ENCODE assay signal across 1 cellular context in the genomic region with DNA sequence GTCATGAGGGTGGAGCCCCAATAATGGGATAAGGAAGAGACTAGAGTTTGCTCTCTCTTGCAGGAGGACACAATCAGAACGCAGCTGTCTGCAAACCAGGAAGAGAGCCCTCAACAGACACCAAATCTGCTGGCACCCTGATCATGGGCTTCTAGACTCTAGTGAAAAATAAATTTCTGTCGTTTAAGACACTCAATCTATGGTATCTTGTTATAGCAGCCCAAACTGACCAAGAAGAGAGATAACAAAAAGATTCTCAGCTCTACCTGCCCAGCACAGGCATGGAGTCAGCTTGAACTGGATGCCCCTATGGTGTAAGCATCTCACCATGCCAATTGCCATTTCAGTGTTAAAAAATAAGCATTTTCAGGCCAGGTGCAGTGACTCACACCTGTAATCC.
TF ChIP-seq lines count a peak whose summit lies in the region.

No MANE protein-coding gene starts in this region.

TF ChIP-seq in GM23338, 12 proteins besides CTCF, POLR2A, EP300 and RAD21 (continued from another document):
- TF ChIP-seq REST (IDR thresholded peaks at IDR 0.05; ENCODE audit: unreplicated experiment) (no peak), NANOG (IDR thresholded peaks at IDR 0.05; ENCODE audit: borderline replicate concordance) (no peak)
- TF ChIP-seq, protein P1, sequence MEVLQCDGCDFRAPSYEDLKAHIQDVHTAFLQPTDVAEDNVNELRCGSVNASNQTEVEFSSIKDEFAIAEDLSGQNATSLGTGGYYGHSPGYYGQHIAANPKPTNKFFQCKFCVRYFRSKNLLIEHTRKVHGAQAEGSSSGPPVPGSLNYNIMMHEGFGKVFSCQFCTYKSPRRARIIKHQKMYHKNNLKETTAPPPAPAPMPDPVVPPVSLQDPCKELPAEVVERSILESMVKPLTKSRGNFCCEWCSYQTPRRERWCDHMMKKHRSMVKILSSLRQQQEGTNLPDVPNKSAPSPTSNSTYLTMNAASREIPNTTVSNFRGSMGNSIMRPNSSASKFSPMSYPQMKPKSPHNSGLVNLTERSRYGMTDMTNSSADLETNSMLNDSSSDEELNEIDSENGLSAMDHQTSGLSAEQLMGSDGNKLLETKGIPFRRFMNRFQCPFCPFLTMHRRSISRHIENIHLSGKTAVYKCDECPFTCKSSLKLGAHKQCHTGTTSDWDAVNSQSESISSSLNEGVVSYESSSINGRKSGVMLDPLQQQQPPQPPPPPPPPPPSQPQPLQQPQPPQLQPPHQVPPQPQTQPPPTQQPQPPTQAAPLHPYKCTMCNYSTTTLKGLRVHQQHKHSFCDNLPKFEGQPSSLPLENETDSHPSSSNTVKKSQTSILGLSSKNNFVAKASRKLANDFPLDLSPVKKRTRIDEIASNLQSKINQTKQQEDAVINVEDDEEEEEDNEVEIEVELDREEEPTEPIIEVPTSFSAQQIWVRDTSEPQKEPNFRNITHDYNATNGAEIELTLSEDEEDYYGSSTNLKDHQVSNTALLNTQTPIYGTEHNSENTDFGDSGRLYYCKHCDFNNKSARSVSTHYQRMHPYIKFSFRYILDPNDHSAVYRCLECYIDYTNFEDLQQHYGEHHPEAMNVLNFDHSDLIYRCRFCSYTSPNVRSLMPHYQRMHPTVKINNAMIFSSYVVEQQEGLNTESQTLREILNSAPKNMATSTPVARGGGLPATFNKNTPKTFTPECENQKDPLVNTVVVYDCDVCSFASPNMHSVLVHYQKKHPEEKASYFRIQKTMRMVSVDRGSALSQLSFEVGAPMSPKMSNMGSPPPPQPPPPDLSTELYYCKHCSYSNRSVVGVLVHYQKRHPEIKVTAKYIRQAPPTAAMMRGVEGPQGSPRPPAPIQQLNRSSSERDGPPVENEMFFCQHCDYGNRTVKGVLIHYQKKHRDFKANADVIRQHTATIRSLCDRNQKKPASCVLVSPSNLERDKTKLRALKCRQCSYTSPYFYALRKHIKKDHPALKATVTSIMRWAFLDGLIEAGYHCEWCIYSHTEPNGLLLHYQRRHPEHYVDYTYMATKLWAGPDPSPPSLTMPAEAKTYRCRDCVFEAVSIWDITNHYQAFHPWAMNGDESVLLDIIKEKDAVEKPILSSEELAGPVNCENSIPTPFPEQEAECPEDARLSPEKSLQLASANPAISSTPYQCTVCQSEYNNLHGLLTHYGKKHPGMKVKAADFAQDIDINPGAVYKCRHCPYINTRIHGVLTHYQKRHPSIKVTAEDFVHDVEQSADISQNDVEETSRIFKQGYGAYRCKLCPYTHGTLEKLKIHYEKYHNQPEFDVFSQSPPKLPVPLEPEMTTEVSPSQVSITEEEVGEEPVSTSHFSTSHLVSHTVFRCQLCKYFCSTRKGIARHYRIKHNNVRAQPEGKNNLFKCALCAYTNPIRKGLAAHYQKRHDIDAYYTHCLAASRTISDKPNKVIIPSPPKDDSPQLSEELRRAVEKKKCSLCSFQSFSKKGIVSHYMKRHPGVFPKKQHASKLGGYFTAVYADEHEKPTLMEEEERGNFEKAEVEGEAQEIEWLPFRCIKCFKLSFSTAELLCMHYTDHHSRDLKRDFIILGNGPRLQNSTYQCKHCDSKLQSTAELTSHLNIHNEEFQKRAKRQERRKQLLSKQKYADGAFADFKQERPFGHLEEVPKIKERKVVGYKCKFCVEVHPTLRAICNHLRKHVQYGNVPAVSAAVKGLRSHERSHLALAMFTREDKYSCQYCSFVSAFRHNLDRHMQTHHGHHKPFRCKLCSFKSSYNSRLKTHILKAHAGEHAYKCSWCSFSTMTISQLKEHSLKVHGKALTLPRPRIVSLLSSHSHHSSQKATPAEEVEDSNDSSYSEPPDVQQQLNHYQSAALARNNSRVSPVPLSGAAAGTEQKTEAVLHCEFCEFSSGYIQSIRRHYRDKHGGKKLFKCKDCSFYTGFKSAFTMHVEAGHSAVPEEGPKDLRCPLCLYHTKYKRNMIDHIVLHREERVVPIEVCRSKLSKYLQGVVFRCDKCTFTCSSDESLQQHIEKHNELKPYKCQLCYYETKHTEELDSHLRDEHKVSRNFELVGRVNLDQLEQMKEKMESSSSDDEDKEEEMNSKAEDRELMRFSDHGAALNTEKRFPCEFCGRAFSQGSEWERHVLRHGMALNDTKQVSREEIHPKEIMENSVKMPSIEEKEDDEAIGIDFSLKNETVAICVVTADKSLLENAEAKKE (CRISPR knock-in tag; IDR thresholded peaks at IDR 0.05) = no peak
TF ChIP-seq in GM23338: peak in this region for 0.
